ENCODE assay signal across 1 cellular context in genomic region chr9:136482793-136483588, GRCh38.
TF ChIP-seq lines count a peak whose summit lies in the region.

A gene with protein sequence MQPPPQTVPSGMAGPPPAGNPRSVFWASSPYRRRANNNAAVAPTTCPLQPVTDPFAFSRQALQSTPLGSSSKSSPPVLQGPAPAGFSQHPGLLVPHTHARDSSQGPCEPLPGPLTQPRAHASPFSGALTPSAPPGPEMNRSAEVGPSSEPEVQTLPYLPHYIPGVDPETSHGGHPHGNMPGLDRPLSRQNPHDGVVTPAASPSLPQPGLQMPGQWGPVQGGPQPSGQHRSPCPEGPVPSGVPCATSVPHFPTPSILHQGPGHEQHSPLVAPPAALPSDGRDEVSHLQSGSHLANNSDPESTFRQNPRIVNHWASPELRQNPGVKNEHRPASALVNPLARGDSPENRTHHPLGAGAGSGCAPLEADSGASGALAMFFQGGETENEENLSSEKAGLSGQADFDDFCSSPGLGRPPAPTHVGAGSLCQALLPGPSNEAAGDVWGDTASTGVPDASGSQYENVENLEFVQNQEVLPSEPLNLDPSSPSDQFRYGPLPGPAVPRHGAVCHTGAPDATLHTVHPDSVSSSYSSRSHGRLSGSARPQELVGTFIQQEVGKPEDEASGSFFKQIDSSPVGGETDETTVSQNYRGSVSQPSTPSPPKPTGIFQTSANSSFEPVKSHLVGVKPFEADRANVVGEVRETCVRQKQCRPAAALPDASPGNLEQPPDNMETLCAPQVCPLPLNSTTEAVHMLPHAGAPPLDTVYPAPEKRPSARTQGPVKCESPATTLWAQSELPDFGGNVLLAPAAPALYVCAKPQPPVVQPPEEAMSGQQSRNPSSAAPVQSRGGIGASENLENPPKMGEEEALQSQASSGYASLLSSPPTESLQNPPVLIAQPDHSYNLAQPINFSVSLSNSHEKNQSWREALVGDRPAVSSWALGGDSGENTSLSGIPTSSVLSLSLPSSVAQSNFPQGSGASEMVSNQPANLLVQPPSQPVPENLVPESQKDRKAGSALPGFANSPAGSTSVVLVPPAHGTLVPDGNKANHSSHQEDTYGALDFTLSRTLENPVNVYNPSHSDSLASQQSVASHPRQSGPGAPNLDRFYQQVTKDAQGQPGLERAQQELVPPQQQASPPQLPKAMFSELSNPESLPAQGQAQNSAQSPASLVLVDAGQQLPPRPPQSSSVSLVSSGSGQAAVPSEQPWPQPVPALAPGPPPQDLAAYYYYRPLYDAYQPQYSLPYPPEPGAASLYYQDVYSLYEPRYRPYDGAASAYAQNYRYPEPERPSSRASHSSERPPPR (N-terminal part only) (minus strand): TSS chr9:136483040. CDS start chr9:136477615, 5,425 bp downstream.

TF ChIP-seq in HepG2, 621 proteins besides CTCF, POLR2A, EP300 and RAD21 (continued from another document and continues in another):
- TF ChIP-seq ZNF350 (CRISPR knock-in tag; IDR thresholded peaks at IDR 0.05; ENCODE audit: borderline replicate concordance, low read depth) (no peak), HNRNPK (IDR thresholded peaks at IDR 0.05; ENCODE audit: low read depth, low read length, poor library complexity, severe bottlenecking) (peak; percentile 96), ZFP36L1 (CRISPR knock-in tag; IDR thresholded peaks at IDR 0.05) (peak; percentile 12; the same call in 1 of the 2 replicates), MIXL1 (CRISPR knock-in tag; IDR thresholded peaks at IDR 0.05) (peak; percentile 29; the same call in 1 of the 2 replicates), RBFOX2 (IDR thresholded peaks at IDR 0.05; ENCODE audit: low read depth, low read length) (peak; percentile 85), PAX8 (CRISPR knock-in tag; IDR thresholded peaks at IDR 0.05; ENCODE audit: borderline replicate concordance) (no peak), SMAD3 (CRISPR knock-in tag; IDR thresholded peaks at IDR 0.05) (0 out of 2 replicates have a peak, but pooled peaks have one; percentile 14), ARNT2 (CRISPR knock-in tag; IDR thresholded peaks at IDR 0.05; ENCODE audit: low read depth) (peak; percentile 73), PHF8 (CRISPR knock-in tag; IDR thresholded peaks at IDR 0.05) (peak; percentile 75), NFYB (CRISPR knock-in tag; IDR thresholded peaks at IDR 0.05) (peak; percentile 44), SRY (CRISPR knock-in tag; IDR thresholded peaks at IDR 0.05) (peak; percentile 77; the same call in 1 of the 2 replicates), MXI1 (IDR thresholded peaks at IDR 0.05; ENCODE audit: borderline replicate concordance, low read depth, low read length) (peak; percentile 61; the same call in 1 of the 3 replicates), PHF20 (CRISPR knock-in tag; IDR thresholded peaks at IDR 0.05) (peak; percentile 70), TCF7 (IDR thresholded peaks at IDR 0.05; ENCODE audit: low read depth) (no peak), GMEB2 (CRISPR knock-in tag; IDR thresholded peaks at IDR 0.05; ENCODE audit: low read depth) (peak; percentile 66), ZNF263 (CRISPR knock-in tag; IDR thresholded peaks at IDR 0.05) (0 out of 2 replicates have a peak, but pooled peaks have one; percentile 22), ZBTB33 (CRISPR knock-in tag; IDR thresholded peaks at IDR 0.05) (no peak), THAP9 (CRISPR knock-in tag; IDR thresholded peaks at IDR 0.05; ENCODE audit: borderline replicate concordance) (no peak), ZNF672 (CRISPR knock-in tag; IDR thresholded peaks at IDR 0.05) (no peak), ATF7-NPFF (CRISPR knock-in tag; IDR thresholded peaks at IDR 0.05; ENCODE audit: low read depth) (peak; percentile 70), ZNF207 (IDR thresholded peaks at IDR 0.05; ENCODE audit: borderline replicate concordance) (no peak), SMARCE1 (IDR thresholded peaks at IDR 0.05; ENCODE audit: borderline replicate concordance) (no peak), HES4 (CRISPR knock-in tag; IDR thresholded peaks at IDR 0.05; ENCODE audit: borderline replicate concordance) (peak; percentile 86), SP5 (CRISPR knock-in tag; IDR thresholded peaks at IDR 0.05; ENCODE audit: borderline replicate concordance, low read depth) (peak; percentile 85), CEBPB (IDR thresholded peaks at IDR 0.05; ENCODE audit: borderline replicate concordance, low read depth, low read length) (peak; percentile 74), BRCA1 (CRISPR knock-in tag; IDR thresholded peaks at IDR 0.05) (0 out of 2 replicates have a peak, but pooled peaks have one; percentile 11), AKAP8 (CRISPR knock-in tag; IDR thresholded peaks at IDR 0.05) (peak; percentile 52; the same call in 1 of the 2 replicates), TSC22D2 (CRISPR knock-in tag; IDR thresholded peaks at IDR 0.05; ENCODE audit: borderline replicate concordance) (no peak), KLF12 (CRISPR knock-in tag; IDR thresholded peaks at IDR 0.05; ENCODE audit: borderline replicate concordance) (peak; percentile 15; the same call in 1 of the 2 replicates), CREM (IDR thresholded peaks at IDR 0.05) (peak; percentile 52; the same call in 1 of the 2 replicates), CREM (CRISPR knock-in tag; IDR thresholded peaks at IDR 0.05) (no peak), DZIP1 (CRISPR knock-in tag; IDR thresholded peaks at IDR 0.05) (0 out of 2 replicates have a peak, but pooled peaks have one; percentile 25), ZNF670 (CRISPR knock-in tag; IDR thresholded peaks at IDR 0.05; ENCODE audit: borderline replicate concordance) (no peak)
- TF ChIP-seq, protein P1, sequence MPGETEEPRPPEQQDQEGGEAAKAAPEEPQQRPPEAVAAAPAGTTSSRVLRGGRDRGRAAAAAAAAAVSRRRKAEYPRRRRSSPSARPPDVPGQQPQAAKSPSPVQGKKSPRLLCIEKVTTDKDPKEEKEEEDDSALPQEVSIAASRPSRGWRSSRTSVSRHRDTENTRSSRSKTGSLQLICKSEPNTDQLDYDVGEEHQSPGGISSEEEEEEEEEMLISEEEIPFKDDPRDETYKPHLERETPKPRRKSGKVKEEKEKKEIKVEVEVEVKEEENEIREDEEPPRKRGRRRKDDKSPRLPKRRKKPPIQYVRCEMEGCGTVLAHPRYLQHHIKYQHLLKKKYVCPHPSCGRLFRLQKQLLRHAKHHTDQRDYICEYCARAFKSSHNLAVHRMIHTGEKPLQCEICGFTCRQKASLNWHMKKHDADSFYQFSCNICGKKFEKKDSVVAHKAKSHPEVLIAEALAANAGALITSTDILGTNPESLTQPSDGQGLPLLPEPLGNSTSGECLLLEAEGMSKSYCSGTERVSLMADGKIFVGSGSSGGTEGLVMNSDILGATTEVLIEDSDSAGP (CRISPR knock-in tag; IDR thresholded peaks at IDR 0.05; ENCODE audit: borderline replicate concordance): peak; percentile 28
- TF ChIP-seq, protein P2, sequence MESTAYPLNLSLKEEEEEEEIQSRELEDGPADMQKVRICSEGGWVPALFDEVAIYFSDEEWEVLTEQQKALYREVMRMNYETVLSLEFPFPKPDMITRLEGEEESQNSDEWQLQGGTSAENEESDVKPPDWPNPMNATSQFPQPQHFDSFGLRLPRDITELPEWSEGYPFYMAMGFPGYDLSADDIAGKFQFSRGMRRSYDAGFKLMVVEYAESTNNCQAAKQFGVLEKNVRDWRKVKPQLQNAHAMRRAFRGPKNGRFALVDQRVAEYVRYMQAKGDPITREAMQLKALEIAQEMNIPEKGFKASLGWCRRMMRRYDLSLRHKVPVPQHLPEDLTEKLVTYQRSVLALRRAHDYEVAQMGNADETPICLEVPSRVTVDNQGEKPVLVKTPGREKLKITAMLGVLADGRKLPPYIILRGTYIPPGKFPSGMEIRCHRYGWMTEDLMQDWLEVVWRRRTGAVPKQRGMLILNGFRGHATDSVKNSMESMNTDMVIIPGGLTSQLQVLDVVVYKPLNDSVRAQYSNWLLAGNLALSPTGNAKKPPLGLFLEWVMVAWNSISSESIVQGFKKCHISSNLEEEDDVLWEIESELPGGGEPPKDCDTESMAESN (CRISPR knock-in tag; conservative IDR thresholded peaks at IDR 0.05): peak; percentile 73; the same call in 1 of the 2 replicates
- TF ChIP-seq, protein P3, sequence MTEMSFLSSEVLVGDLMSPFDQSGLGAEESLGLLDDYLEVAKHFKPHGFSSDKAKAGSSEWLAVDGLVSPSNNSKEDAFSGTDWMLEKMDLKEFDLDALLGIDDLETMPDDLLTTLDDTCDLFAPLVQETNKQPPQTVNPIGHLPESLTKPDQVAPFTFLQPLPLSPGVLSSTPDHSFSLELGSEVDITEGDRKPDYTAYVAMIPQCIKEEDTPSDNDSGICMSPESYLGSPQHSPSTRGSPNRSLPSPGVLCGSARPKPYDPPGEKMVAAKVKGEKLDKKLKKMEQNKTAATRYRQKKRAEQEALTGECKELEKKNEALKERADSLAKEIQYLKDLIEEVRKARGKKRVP (CRISPR knock-in tag; IDR thresholded peaks at IDR 0.05): 0 out of 4 replicates have a peak, but pooled peaks of 1 of the 2 experiments have one; percentile 18
- TF ChIP-seq, protein P4, sequence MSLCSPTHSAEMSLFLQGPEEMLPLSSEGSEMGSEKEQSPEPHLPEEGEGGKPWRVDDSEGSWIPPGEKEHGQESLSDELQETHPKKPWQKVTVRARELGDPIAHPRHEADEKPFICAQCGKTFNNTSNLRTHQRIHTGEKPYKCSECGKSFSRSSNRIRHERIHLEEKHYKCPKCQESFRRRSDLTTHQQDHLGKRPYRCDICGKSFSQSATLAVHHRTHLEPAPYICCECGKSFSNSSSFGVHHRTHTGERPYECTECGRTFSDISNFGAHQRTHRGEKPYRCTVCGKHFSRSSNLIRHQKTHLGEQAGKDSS (CRISPR knock-in tag; IDR thresholded peaks at IDR 0.05; ENCODE audit: borderline replicate concordance, low read depth): 0 out of 2 replicates have a peak, but pooled peaks have one; percentile 31
- TF ChIP-seq, protein P5, sequence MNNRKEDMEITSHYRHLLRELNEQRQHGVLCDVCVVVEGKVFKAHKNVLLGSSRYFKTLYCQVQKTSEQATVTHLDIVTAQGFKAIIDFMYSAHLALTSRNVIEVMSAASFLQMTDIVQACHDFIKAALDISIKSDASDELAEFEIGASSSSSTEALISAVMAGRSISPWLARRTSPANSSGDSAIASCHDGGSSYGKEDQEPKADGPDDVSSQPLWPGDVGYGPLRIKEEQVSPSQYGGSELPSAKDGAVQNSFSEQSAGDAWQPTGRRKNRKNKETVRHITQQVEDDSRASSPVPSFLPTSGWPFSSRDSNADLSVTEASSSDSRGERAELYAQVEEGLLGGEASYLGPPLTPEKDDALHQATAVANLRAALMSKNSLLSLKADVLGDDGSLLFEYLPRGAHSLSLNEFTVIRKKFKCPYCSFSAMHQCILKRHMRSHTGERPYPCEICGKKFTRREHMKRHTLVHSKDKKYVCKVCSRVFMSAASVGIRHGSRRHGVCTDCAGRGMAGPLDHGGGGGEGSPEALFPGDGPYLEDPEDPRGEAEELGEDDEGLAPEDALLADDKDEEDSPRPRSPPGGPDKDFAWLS (CRISPR knock-in tag; IDR thresholded peaks at IDR 0.05; ENCODE audit: borderline replicate concordance): no peak
